Comparison of ENCODE assay signal across 8 cellular contexts in the genomic region with DNA sequence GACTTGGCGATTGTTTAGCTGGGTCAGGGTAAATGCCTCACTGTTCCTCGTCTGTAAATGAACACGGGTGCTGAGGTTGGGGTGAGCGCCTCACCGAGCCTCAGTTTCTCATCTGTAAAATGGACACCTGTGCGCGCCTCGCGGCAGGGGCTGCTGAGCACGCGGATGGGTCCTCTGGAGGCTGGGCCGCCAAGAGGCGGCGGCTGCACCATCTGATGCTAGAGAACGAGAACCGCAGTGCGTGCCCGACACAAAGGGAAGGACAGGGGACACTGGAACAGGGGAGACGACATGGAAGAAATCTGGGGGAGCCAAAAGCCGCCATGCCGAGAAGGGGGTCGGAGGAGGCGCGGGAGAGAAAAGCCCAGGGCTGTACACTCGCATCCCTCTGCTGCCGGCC.
"Had no signal": no experiment of that assay in that cellular context is flagged by ENCODE, and none has a peak within 500 bp of the region (broad histone marks: within the 10 kb centered on the region; RNA-seq: fewer than 3 reads in every experiment).

No MANE protein-coding gene starts in this region.

- FAIRE-seq: HepG2 had no signal

- H3K27ac Mint-ChIP-seq: IgD-negative memory B cell had no signal

- H3K4me3 Mint-ChIP-seq: IgD-negative memory B cell had no signal

- H3K36me3 Mint-ChIP-seq: IgD-negative memory B cell had no signal

- DNase-seq: GM23248, H7, KBM-7 had no signal

- H3K4me3 ChIP-seq: GM23248, HAP-1 had no signal

- H3K9ac ChIP-seq: GM23248 had no signal

- H3K27ac ChIP-seq: GM23248, HL-60 had no signal

- H3K9me3 ChIP-seq: HAP-1 had no signal

- H3K36me3 ChIP-seq: HAP-1 had no signal

- H3K27me3 Mint-ChIP-seq: IgD-negative memory B cell had no signal

- H3K4me1 Mint-ChIP-seq: IgD-negative memory B cell had no signal

- ATAC-seq: HCT116, HepG2 had no signal

- H3K4me1 ChIP-seq: HAP-1 had no signal
